In genomic region chr21:44911384-44912157, GRCh38 we compare ENCODE assay signal across 8 cellular contexts. TPM values are rescaled to one million over a fixed set of nuclear protein-coding genes. Genes with fewer than 3 reads are reported as not detected.
DNase-seq lines count a peak whose midpoint lies in the region; ATAC-seq and TF ChIP-seq lines count a peak whose summit lies in the region.

No MANE protein-coding gene starts in this region.

- H3K27me3 ChIP-seq in dorsolateral prefrontal cortex (peaks cover 0 to 6% (median 0%) of the 10 kb centered on the region in 45 donors), HAP-1 (ENCODE audit: low read depth) (peaks cover 8% of the 10 kb centered on the region), GM23248 (replicated peaks; ENCODE audit: insufficient read depth) (no peaks in the 10 kb centered on the region)
- H3K27me3 ChIP-seq in naive thymus-derived CD4-positive, alpha-beta T cell (ENCODE audit: control insufficient read depth in 2 of 2, insufficient read depth in 2 of 2, low read length in 2 of 2), result no peaks in the 10 kb centered on the region

- H3K4me2 ChIP-seq in GM23248 (ENCODE audit: unreplicated experiment), result no peak overlapping the region

- in situ Hi-C loops in HAP-1 (cut with MboI; ENCODE audit: low sequenced_read_pairs) (no loop called here), GM23248 (cut with MboI) (no loop called here)

- H3K27ac ChIP-seq in dorsolateral prefrontal cortex (peak overlapping the region in 12 of 59 donors; percentile 3 to 51 (median 36)), GM23248 (no peak overlapping the region)
- peak overlapping the region; percentile 80 for H3K27ac ChIP-seq in naive thymus-derived CD4-positive, alpha-beta T cell (ENCODE audit: low read depth, low read length)

- peaks cover 7 to 31% (median 19%) of the 10 kb centered on the region in 3 experiments for H3K36me3 ChIP-seq in naive thymus-derived CD4-positive, alpha-beta T cell (ENCODE audit: control insufficient read depth in 2 of 3, insufficient read depth in 3 of 3, low read length in 3 of 3)
- H3K36me3 ChIP-seq in HAP-1 (replicated peaks) (no peaks in the 10 kb centered on the region), GM23248 (ENCODE audit: low read depth) (no peaks in the 10 kb centered on the region)

- CTCF ChIA-PET in naive thymus-derived CD4-positive, alpha-beta T cell (lab: Charles Lee), result interaction anchor here (0.6 to 5.9 kb wide), 8 partner anchors 9 to 827 kb away, joined by 3 to 44 read pairs (median 7); partner anchors contain the start of gene ITGB2

- peak in 22 of 56 donors; percentile 6 to 43 (median 20) for TF ChIP-seq CTCF in dorsolateral prefrontal cortex (IDR thresholded peaks at IDR 0.05 in 54 of 56, conservative IDR thresholded peaks at IDR 0.05 in 2 of 56; ENCODE audit: low read depth in 1 of 56, partially characterized antibody in 56 of 56)

- peak overlapping the region; percentile 74 to 98 (median 93) for H3K27ac Mint-ChIP-seq in naive thymus-derived CD4-positive, alpha-beta T cell

- no peaks in the 10 kb centered on the region for H3K9me2 ChIP-seq in GM23248 (ENCODE audit: insufficient read depth)

- no peak overlapping the region for H2AFZ ChIP-seq in GM23248

- ATAC-seq in naive thymus-derived CD4-positive, alpha-beta T cell, result peak; percentile 76
- no peak for ATAC-seq in HG03159 (IDR thresholded peaks at IDR 0.05; ENCODE audit: unreplicated experiment)

- H3K4me3 ChIP-seq in dorsolateral prefrontal cortex (no peak overlapping the region), HAP-1 (no peak overlapping the region), GM23248 (no peak overlapping the region)
- H3K4me3 ChIP-seq in naive thymus-derived CD4-positive, alpha-beta T cell (ENCODE audit: low read length), result peak overlapping the region; percentile 49

- no peaks in the 10 kb centered on the region for H3K27me3 Mint-ChIP-seq in naive thymus-derived CD4-positive, alpha-beta T cell

- H3K9me3 Mint-ChIP-seq in naive thymus-derived CD4-positive, alpha-beta T cell, result peaks cover 0 to 2% (median 0%) of the 10 kb centered on the region in 11 donors

- H3K4me1 Mint-ChIP-seq in naive thymus-derived CD4-positive, alpha-beta T cell, result peaks cover 53 to 86% (median 64%) of the 10 kb centered on the region in 7 donors

- peaks cover 0 to 29% (median 9%) of the 10 kb centered on the region in 5 donors for H3K36me3 Mint-ChIP-seq in naive thymus-derived CD4-positive, alpha-beta T cell

- WGBS in GM23248 (ENCODE audit: low coverage in 1 of 2, low lambda C conversion rate in 2 of 2, missing lambda C conversion rate in 2 of 2), 2 experiments, result 77 to 84% methylated on average over 19 of the region's 19 CpGs

- intact Hi-C loops in dorsolateral prefrontal cortex (cut with DNase I), result no loop called here
- intact Hi-C loops in naive thymus-derived CD4-positive, alpha-beta T cell (cut with micrococcal nuclease), result loop anchor here in 1 of 2 donors (1.0 to 5.0 kb wide), 5 partner anchors 16 to 110 kb away; partner anchors contain the start of genes PTTG1IP, SUMO3 and UBE2G2

- POLR2A ChIA-PET in naive thymus-derived CD4-positive, alpha-beta T cell (lab: Charles Lee), result interaction anchor here (0.6 to 17.4 kb wide), 13 partner anchors 8 to 364 kb away, joined by 3 to 569 read pairs (median 5); partner anchors contain the start of genes ITGB2, KRTAP12-3, PTTG1IP and SLX9

- H3K4me1 ChIP-seq in naive thymus-derived CD4-positive, alpha-beta T cell (ENCODE audit: control insufficient read depth in 2 of 2, insufficient read depth in 2 of 2, low read length in 2 of 2), result peaks cover 59 to 83% of the 10 kb centered on the region in 2 donors
- H3K4me1 ChIP-seq in HAP-1 (no peaks in the 10 kb centered on the region), GM23248 (ENCODE audit: insufficient read depth) (peaks cover 5% of the 10 kb centered on the region; the same call in 1 of the 2 replicates)

- H3K9me3 ChIP-seq in naive thymus-derived CD4-positive, alpha-beta T cell (ENCODE audit: control insufficient read depth in 2 of 3, low read length in 3 of 3), result no peaks in the 10 kb centered on the region
- H3K9me3 ChIP-seq in HAP-1, result no peaks in the 10 kb centered on the region
- no peaks in the 10 kb centered on the region for H3K9me3 ChIP-seq in GM23248 (ENCODE audit: low read depth)

- H4K20me1 ChIP-seq in GM23248 (ENCODE audit: insufficient read depth), result no peaks in the 10 kb centered on the region

- H3K4me3 Mint-ChIP-seq in naive thymus-derived CD4-positive, alpha-beta T cell, result peak overlapping the region; percentile 67 to 91 (median 82)

- peak; percentile 75 for DNase-seq in Daoy (ENCODE audit: low read depth)
- DNase-seq in NCI-H1105 (lab: John Stamatoyannopoulos, UW), result peak; percentile 88
- peak; percentile 39 for DNase-seq in activated CD4-positive, alpha-beta T cell treated with anti-CD3 and anti-CD28 coated beads for 1 hour
- DNase-seq in dorsolateral prefrontal cortex, result peak in 8 of 10 donors; percentile 37 to 91 (median 58)
- peak; percentile 47 to 82 (median 78) for DNase-seq in naive thymus-derived CD4-positive, alpha-beta T cell
- no peak for DNase-seq in HAP-1 (ENCODE audit: low spot score in 2 of 2)
- no peak for DNase-seq in GM23248

- no peak overlapping the region for H3K9ac ChIP-seq in GM23248

- H3K79me2 ChIP-seq in GM23248 (ENCODE audit: insufficient read depth), result no peaks in the 10 kb centered on the region

- no peaks in the 10 kb centered on the region for H3F3A ChIP-seq in GM23248 (ENCODE audit: insufficient read depth)

RNA-seq across cellular contexts. Expression of gene ITGB2, which starts 9.1 kb away (rescaled TPM):
- 0.09 and 1.0 TPM in 2 replicates for total RNA-seq in Daoy (2014; rRNA removed; shearing (Covaris generic))
- 100 to 1,000 TPM in 1 of 120 experiments, 10 to 100 TPM in 116, 1 to 10 TPM in 3; 8.2 to 105 (median 26.7) TPM for total RNA-seq in dorsolateral prefrontal cortex
- 100 to 1,000 TPM; 280 to 877 (median 371) TPM for total RNA-seq in naive thymus-derived CD4-positive, alpha-beta T cell
- polyA plus RNA-seq in naive thymus-derived CD4-positive, alpha-beta T cell, result 100 to 1,000 TPM; 459 to 768 TPM
- total RNA-seq in GM23248 (2014; rRNA removed; shearing (Covaris generic)), result 1.3 and 2.1 TPM in 2 replicates
- 2.2 and 2.7 TPM in 2 replicates for polyA plus RNA-seq in GM23248 (2016; fragmentation: Nextera tagmentation; extraction: Ambion mirVana)

RNA-seq across cellular contexts. Expression of gene SLX9, which starts 28.3 kb away (rescaled TPM):
- total RNA-seq in Daoy (2014; rRNA removed; shearing (Covaris generic)), result 46.9 and 60.5 TPM in 2 replicates
- 10 to 100 TPM; 13.4 to 35.4 (median 23.4) TPM for total RNA-seq in dorsolateral prefrontal cortex
- total RNA-seq in naive thymus-derived CD4-positive, alpha-beta T cell, result 10 to 100 TPM; 17.8 to 46.4 (median 20.6) TPM
- 10 to 100 TPM; 13.2 to 14.9 TPM for polyA plus RNA-seq in naive thymus-derived CD4-positive, alpha-beta T cell
- total RNA-seq in GM23248 (2014; rRNA removed; shearing (Covaris generic)), result 25.6 and 34.3 TPM in 2 replicates
- 34.4 and 35.8 TPM in 2 replicates for polyA plus RNA-seq in GM23248 (2016; fragmentation: Nextera tagmentation; extraction: Ambion mirVana)

RNA-seq across cellular contexts. Expression of gene PTTG1IP, which starts 38.1 kb away (rescaled TPM):
- 321 and 333 TPM in 2 replicates for total RNA-seq in Daoy (2014; rRNA removed; shearing (Covaris generic))
- total RNA-seq in dorsolateral prefrontal cortex, result 100 to 1,000 TPM in 67 of 120 experiments, 10 to 100 TPM in 53; 59.2 to 243 (median 103) TPM
- 100 to 1,000 TPM in 2 of 5 experiments, 10 to 100 TPM in 3; 83.8 to 122 (median 95.6) TPM for total RNA-seq in naive thymus-derived CD4-positive, alpha-beta T cell
- polyA plus RNA-seq in naive thymus-derived CD4-positive, alpha-beta T cell, result 10 to 100 TPM; 60.9 to 79.8 TPM
- 680 and 814 TPM in 2 replicates for total RNA-seq in GM23248 (2014; rRNA removed; shearing (Covaris generic))
- polyA plus RNA-seq in GM23248 (2016; fragmentation: Nextera tagmentation; extraction: Ambion mirVana), result 676 and 703 TPM in 2 replicates

Comparison
In these comparisons a context has a peak if more than half of its experiments do, and no peak if none do; other contexts are left out.
1. DNase-seq: peak in Daoy (single experiment), NCI-H1105 (single experiment), activated CD4-positive, alpha-beta T cell treated with anti-CD3 and anti-CD28 coated beads for 1 hour (single experiment), dorsolateral prefrontal cortex (8 of 10) and naive thymus-derived CD4-positive, alpha-beta T cell (9 of 9); none in HAP-1 (0 of 2) and GM23248 (single experiment).